In genomic region chr15:98121957-98122356, GRCh38 we compare ENCODE assay signal across 15 cellular contexts.
"Had no signal": no experiment of that assay in that cellular context is flagged by ENCODE, and none has a peak within 500 bp of the region (broad histone marks: within the 10 kb centered on the region; RNA-seq: fewer than 3 reads in every experiment).

No MANE protein-coding gene starts in this region.

- H3K4me1 Mint-ChIP-seq: activated CD4-positive, alpha-beta memory T cell treated with anti-CD3 and anti-CD28 coated beads, Interleukin-2, amount 10 ng/mL, durations not matched to agents 7 days and 5 days; activated CD8-positive, alpha-beta memory T cell treated with anti-CD3 and anti-CD28 coated beads, Interleukin-2, amount 10 ng/mL, durations not matched to agents 7 days and 5 days; naive B cell; T-cell had no signal

- H3K9me3 Mint-ChIP-seq: activated CD4-positive, alpha-beta memory T cell treated with anti-CD3 and anti-CD28 coated beads, Interleukin-2, amount 10 ng/mL, durations not matched to agents 7 days and 5 days; T-cell had no signal

- H3K27me3 ChIP-seq: cardiac muscle cell, esophagus squamous epithelium, foreskin keratinocyte had no signal

- H3K27ac Mint-ChIP-seq: activated CD4-positive, alpha-beta memory T cell treated with anti-CD3 and anti-CD28 coated beads, Interleukin-2, amount 10 ng/mL, durations not matched to agents 7 days and 5 days; activated CD8-positive, alpha-beta memory T cell treated with anti-CD3 and anti-CD28 coated beads, Interleukin-2, amount 10 ng/mL, durations not matched to agents 7 days and 5 days; activated naive CD8-positive, alpha-beta T cell; naive B cell; T-cell had no signal

- H3K27ac ChIP-seq: cardiac muscle cell, esophagus squamous epithelium, foreskin keratinocyte, parathyroid adenoma had no signal

- H3K27me3 Mint-ChIP-seq: activated CD4-positive, alpha-beta memory T cell treated with anti-CD3 and anti-CD28 coated beads, Interleukin-2, amount 10 ng/mL, durations not matched to agents 7 days and 5 days; activated CD8-positive, alpha-beta memory T cell treated with anti-CD3 and anti-CD28 coated beads, Interleukin-2, amount 10 ng/mL, durations not matched to agents 7 days and 5 days; T-cell had no signal

- H3K36me3 ChIP-seq: cardiac muscle cell, esophagus squamous epithelium had no signal

- H3K4me3 ChIP-seq: cardiac muscle cell, esophagus squamous epithelium had no signal

- H3K4me3 Mint-ChIP-seq: activated CD4-positive, alpha-beta memory T cell treated with anti-CD3 and anti-CD28 coated beads, Interleukin-2, amount 10 ng/mL, durations not matched to agents 7 days and 5 days; activated CD8-positive, alpha-beta memory T cell treated with anti-CD3 and anti-CD28 coated beads, Interleukin-2, amount 10 ng/mL, durations not matched to agents 7 days and 5 days; activated naive CD8-positive, alpha-beta T cell; naive B cell; T-cell had no signal

- H2AFZ ChIP-seq: parathyroid adenoma had no signal

- H3K9ac ChIP-seq: parathyroid adenoma had no signal

- ATAC-seq: activated CD8-positive, alpha-beta memory T cell treated with anti-CD3 and anti-CD28 coated beads, Interleukin-2, amount 10 ng/mL, durations not matched to agents 7 days and 5 days; foreskin keratinocyte; T-cell had no signal

- H3K36me3 Mint-ChIP-seq: activated CD8-positive, alpha-beta memory T cell treated with anti-CD3 and anti-CD28 coated beads, Interleukin-2, amount 10 ng/mL, durations not matched to agents 7 days and 5 days; activated naive CD8-positive, alpha-beta T cell; naive B cell; T-cell had no signal

- H3K79me2 ChIP-seq: parathyroid adenoma had no signal

- DNase-seq: activated CD4-positive, alpha-beta memory T cell treated with anti-CD3 and anti-CD28 coated beads, Interleukin-2, amount 10 ng/mL, durations not matched to agents 7 days and 5 days; activated CD4-positive, alpha-beta T cell treated with anti-CD3 and anti-CD28 coated beads for 48 hours; activated CD4-positive, CD25-positive, alpha-beta regulatory T cell; activated CD8-positive, alpha-beta memory T cell treated with anti-CD3 and anti-CD28 coated beads, Interleukin-2, amount 10 ng/mL, durations not matched to agents 7 days and 5 days; dermis blood vessel endothelial cell; effector memory CD4-positive, alpha-beta T cell; esophagus squamous epithelium; foreskin keratinocyte; glutamatergic neuron; hippocampal formation; naive B cell; T-cell had no signal

- H3K9me3 ChIP-seq: esophagus squamous epithelium had no signal

- H3K4me1 ChIP-seq: parathyroid adenoma had no signal
